In the genomic region with DNA sequence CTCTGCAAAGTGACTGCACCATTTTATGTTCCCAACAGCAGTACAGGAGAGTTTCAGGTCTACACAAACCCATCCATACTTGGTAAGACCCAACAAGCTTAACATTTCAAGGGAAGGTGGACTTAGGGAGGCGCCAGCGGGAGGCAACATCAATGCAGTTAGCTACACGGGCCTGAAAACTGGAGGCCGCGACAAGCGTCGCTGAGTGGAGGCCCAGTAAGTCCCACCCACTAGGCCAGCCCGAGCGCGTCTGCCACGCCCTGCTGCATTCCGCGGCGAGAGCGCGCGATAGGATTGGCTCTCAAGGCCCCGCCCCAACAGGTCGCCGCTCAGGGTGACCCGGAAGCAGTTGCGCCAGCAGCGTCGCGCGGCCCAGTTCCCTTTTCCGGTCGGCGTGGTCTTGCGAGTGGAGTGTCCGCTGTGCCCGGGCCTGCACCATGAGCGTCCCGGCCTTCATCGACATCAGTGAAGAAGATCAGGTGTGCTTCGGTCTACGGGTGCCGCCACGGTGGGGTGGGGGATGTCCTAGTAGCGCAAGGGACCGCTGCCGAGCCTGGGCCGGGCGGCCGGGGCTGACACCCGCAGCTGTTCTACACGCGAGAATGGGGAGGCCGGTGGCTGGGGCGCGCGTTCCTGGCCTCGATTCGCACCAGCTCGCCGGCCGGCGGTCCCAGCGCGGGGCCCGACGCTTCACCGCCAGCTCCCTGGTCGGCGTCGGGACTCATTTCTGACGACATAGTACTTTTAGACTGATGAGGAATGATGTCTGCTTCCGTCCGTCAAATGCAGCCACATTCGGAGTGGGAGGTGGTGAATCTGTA, we compare ENCODE assay signal across 8 cellular contexts. TPM values are rescaled to one million over a fixed set of nuclear protein-coding genes. Genes with fewer than 3 reads are reported as not detected.
DNase-seq lines count a peak whose midpoint lies in the region; ATAC-seq and TF ChIP-seq lines count a peak whose summit lies in the region.

Gene EIF3M, plus strand, starts transcription at position 381 of the 821 bp plus-strand sequence. Its CDS starts 57 bp downstream, at position 438.

- H4K5ac ChIP-seq in IMR-90 (ENCODE audit: low read depth, low read length) = peak within 1 kb of the TSS; percentile 99

- DNase-seq in DMS 273 (lab: John Stamatoyannopoulos, UW; ENCODE audit: unreplicated experiment) = peak; percentile 96
- DNase-seq in IMR-90 = peak; percentile 94
- peak; percentile 98 for DNase-seq in OCI-M1 (lab: John Stamatoyannopoulos, UW)
- DNase-seq in activated T-cell treated with anti-CD3 and anti-CD28 coated beads for 24 hours (ENCODE audit: low read depth) = peak; percentile 95
- DNase-seq in epithelial cell of esophagus (ENCODE audit: low read depth) = peak; percentile 99
- DNase-seq in mucosa of descending colon = peak; percentile 97 to 98 (median 98)
- peak; percentile 94 for DNase-seq in stimulated activated CD8-positive, alpha-beta memory T cell treated with anti-CD3 and anti-CD28 coated beads, Interleukin-4, amount 100 ng/mL, for 24 hours (ENCODE audit: low read depth)

- H3K23ac ChIP-seq in IMR-90 (ENCODE audit: low read depth, low read length) = peak within 1 kb of the TSS; percentile 96

- in situ Hi-C loops in IMR-90 (cut with MboI; ENCODE audit: low sequenced_read_pairs) = loop anchor here (25.0 kb wide), 2 partner anchors 479 to 496 kb away; partner anchors contain the start of gene RCN1

- peak within 1 kb of the TSS; percentile 90 for H3K18ac ChIP-seq in IMR-90 (ENCODE audit: low read depth, low read length)

- intact Hi-C loops in IMR-90 (cut with micrococcal nuclease) = loop anchor here (10.0 kb wide), 1 partner anchor 259 kb away; no protein-coding TSS in a partner anchor
- intact Hi-C loops in mucosa of descending colon (cut with DNase I, micrococcal nuclease) = no loop called here

- 0% methylated on average over 16 of the region's 70 CpGs; no CpG with 5 or more reads in 1 of the 2 experiments for WGBS in IMR-90 (ENCODE audit: extremely low coverage in 2 of 2, insufficient read length in 1 of 2), 2 experiments

- H3K4me1 ChIP-seq in IMR-90 (ENCODE audit: control insufficient read depth, insufficient read depth, low read length) = no peaks in the 10 kb centered on the region
- peaks cover 9% of the 10 kb centered on the region for H3K4me1 ChIP-seq in mucosa of descending colon (ENCODE audit: low read depth)

- dilution Hi-C loops in IMR-90 (cut with HindIII; ENCODE audit: low sequenced_read_pairs, unreplicated experiment) = no loop called here

- H3K27me3 ChIP-seq in IMR-90 (ENCODE audit: control insufficient read depth, insufficient read depth, low read length) = no peaks in the 10 kb centered on the region

- H3K27ac ChIP-seq in IMR-90 (ENCODE audit: insufficient read depth, low read length) = peak within 1 kb of the TSS; percentile 88

- no TSS peak for BruUV-seq in IMR-90 (replicated peaks; lab: Mats Ljungman, UMichigan)

- H3K9me3 ChIP-seq in IMR-90 (ENCODE audit: control insufficient read depth, insufficient read depth, low read length) (no peaks in the 10 kb centered on the region), mucosa of descending colon (no peaks in the 10 kb centered on the region)

- no peak for TF ChIP-seq CTCF in IMR-90 (conservative IDR thresholded peaks at IDR 0.05; ENCODE audit: low read depth, low read length)
- TF ChIP-seq CTCF in epithelial cell of esophagus (IDR thresholded peaks at IDR 0.05; ENCODE audit: insufficient read depth, low read depth, low read length, missing control alignments) = no peak
- no peak for TF ChIP-seq CTCF in mucosa of descending colon (IDR thresholded peaks at IDR 0.05)

- TF ChIP-seq POLR2A in IMR-90 (IDR thresholded peaks at IDR 0.05; ENCODE audit: low read depth, low read length) = peak; percentile 78

- H3K79me1 ChIP-seq in IMR-90 (ENCODE audit: low read depth in 1 of 2, low read length in 2 of 2) = peaks cover 4 to 16% of the 10 kb centered on the region in 2 experiments; a peak in 3 of 4 replicates

- no peak within 1 kb of the TSS for H2BK20ac ChIP-seq in IMR-90 (ENCODE audit: low read depth, low read length)

- H3K4me3 ChIP-seq in IMR-90 (ENCODE audit: insufficient read depth, low read depth, low read length) (peak within 1 kb of the TSS; percentile 75), epithelial cell of esophagus (ENCODE audit: low read length) (peak within 1 kb of the TSS; percentile 88), mucosa of descending colon (peak within 1 kb of the TSS; percentile 92)

- H3K56ac ChIP-seq in IMR-90 (ENCODE audit: extremely low read depth, insufficient read depth, low read length) = peak within 1 kb of the TSS; percentile 77

- peak within 1 kb of the TSS; percentile 85 for H3K9ac ChIP-seq in IMR-90 (ENCODE audit: low read depth, low read length)

- TF ChIP-seq RAD21 in IMR-90 (IDR thresholded peaks at IDR 0.05; ENCODE audit: low read length) = no peak

- POLR2A ChIA-PET in IMR-90 (lab: Charles Lee; ENCODE audit: unreplicated experiment) = no interaction called here

- H2BK120ac ChIP-seq in IMR-90 (ENCODE audit: low read depth, low read length) = peak within 1 kb of the TSS; percentile 74

- peak within 1 kb of the TSS; percentile 99 for H2AFZ ChIP-seq in IMR-90 (replicated peaks; ENCODE audit: low read length, poor library complexity)

- H2BK5ac ChIP-seq in IMR-90 (ENCODE audit: low read depth, low read length, poor library complexity, severe bottlenecking) = peak within 1 kb of the TSS; percentile 62

- peak within 1 kb of the TSS; percentile 93 for H4K91ac ChIP-seq in IMR-90 (ENCODE audit: insufficient read depth, low read depth, low read length)

- peak within 1 kb of the TSS; percentile 37; the same call in 1 of the 3 replicates for H2BK15ac ChIP-seq in IMR-90 (ENCODE audit: low read depth, low read length)

- peak within 1 kb of the TSS; percentile 89 for H2AK9ac ChIP-seq in IMR-90 (replicated peaks; ENCODE audit: low read depth, low read length, poor library complexity)

- H3K14ac ChIP-seq in IMR-90 (replicated peaks; ENCODE audit: low read depth, low read length) = peak within 1 kb of the TSS; percentile 99

- 0 out of 2 replicates have a peak, but pooled peaks cover 2% of the 10 kb centered on the region for H3K9me1 ChIP-seq in IMR-90 (ENCODE audit: insufficient read depth, low read length)

- peak within 1 kb of the TSS; percentile 97 for H3K4me2 ChIP-seq in IMR-90 (ENCODE audit: low read depth, low read length)

- ATAC-seq in GM21528 (IDR thresholded peaks at IDR 0.05; ENCODE audit: low FRiP score, unreplicated experiment) (peak; percentile 98), IMR-90 (ENCODE audit: low read depth) (peak; percentile 99), mucosa of descending colon (peak; percentile 99)

- H3K36me3 ChIP-seq in IMR-90 (ENCODE audit: control insufficient read depth, insufficient read depth, low read length) (peaks cover 2% of the 10 kb centered on the region), mucosa of descending colon (ENCODE audit: low read depth) (peaks cover 3% of the 10 kb centered on the region)

- H3K4ac ChIP-seq in IMR-90 (ENCODE audit: low read depth, low read length) = peak within 1 kb of the TSS; percentile 97

- H2AK5ac ChIP-seq in IMR-90 (ENCODE audit: low read depth, low read length) = peak within 1 kb of the TSS; percentile 76

- peaks cover 31% of the 10 kb centered on the region for H4K20me1 ChIP-seq in IMR-90 (ENCODE audit: insufficient read depth, low read length)

- H4K8ac ChIP-seq in IMR-90 (ENCODE audit: low read depth in 2 of 2, low read length in 2 of 2) = peak within 1 kb of the TSS; percentile 99 to 100

- CTCF ChIA-PET in IMR-90 (lab: Yijun Ruan, JAX) = interaction anchor here (1.4 kb wide), 1 partner anchor 11 kb away, joined by 4 read pairs; no protein-coding TSS in a partner anchor

TF ChIP-seq in IMR-90, 13 proteins besides CTCF, POLR2A, EP300 and RAD21:
- TF ChIP-seq CEBPB (IDR thresholded peaks at IDR 0.05; ENCODE audit: low read depth, low read length) (peak; percentile 35; the same call in 1 of the 2 replicates), CHD1 (IDR thresholded peaks at IDR 0.05; ENCODE audit: low read depth, low read length) (no peak), MXI1 (IDR thresholded peaks at IDR 0.05; ENCODE audit: borderline replicate concordance, low read depth, low read length) (peak; percentile 93), RCOR1 (IDR thresholded peaks at IDR 0.05; ENCODE audit: insufficient replicate concordance, low read length) (no peak), MAZ (IDR thresholded peaks at IDR 0.05; ENCODE audit: borderline replicate concordance, low read depth, low read length) (peak; percentile 47; the same call in 1 of the 2 replicates), BHLHE40 (IDR thresholded peaks at IDR 0.05; ENCODE audit: low read depth, low read length) (no peak)
TF ChIP-seq in IMR-90: peak in this region for 3.

RNA-seq across cellular contexts. Expression of gene EIF3M, which starts in this region (rescaled TPM):
- 466 and 781 TPM in 2 replicates for total RNA-seq in IMR-90 (2012; rRNA removed)
- polyA plus RNA-seq in IMR-90 (2012; rRNA removed) = 310 and 376 TPM in 2 replicates
- polyA plus RNA-seq in IMR-90 (2012; cell fraction: cytosol; rRNA removed) = 83.2 and 309 TPM in 2 replicates
- 22.2 and 200 TPM in 2 replicates for polyA plus RNA-seq in IMR-90 (2012; cell fraction: nucleus; rRNA removed; ENCODE audit: low replicate concordance)
- 100 to 1,000 TPM; 132 to 167 (median 162) TPM for total RNA-seq in mucosa of descending colon

Comparison
In these comparisons a context has a peak if more than half of its experiments do, and no peak if none do; other contexts are left out.
1. Peak in every context shown above with its lines: DNase-seq, ATAC-seq, H3K4me3 ChIP-seq and H3K27ac ChIP-seq.